ENCODE assay signal across 1 cellular context in the genomic region with DNA sequence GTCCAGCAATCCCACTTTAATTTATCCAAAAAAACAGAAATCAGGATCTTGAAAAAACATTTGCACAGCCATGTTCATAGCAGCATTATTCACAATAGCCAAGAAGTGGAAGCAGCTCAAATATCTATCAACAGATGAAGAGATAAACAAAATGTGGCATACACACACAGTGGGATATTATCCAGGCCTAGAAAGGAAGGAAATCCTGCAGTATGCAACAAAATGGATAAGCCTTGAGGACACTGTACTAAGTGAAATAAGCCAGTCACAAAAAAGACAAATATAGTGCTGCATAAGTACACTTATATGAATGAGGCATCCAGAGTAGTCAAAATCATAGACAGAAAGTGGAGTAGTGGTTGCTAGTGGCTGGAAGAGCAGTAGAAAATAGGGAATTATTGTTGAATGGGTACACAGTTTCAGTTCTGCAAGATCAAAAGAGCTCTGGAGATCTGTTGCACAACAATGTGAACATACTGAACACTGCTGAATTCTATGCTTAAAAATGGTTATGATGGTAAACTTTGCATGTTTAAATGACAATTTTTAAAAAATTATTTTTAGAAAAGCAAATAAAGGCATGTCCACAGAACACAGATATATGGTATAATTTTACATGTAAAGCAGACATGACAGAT.
TF ChIP-seq lines count a peak whose summit lies in the region.

No MANE protein-coding gene starts in this region.

TF ChIP-seq in HepG2, 621 proteins besides CTCF, POLR2A, EP300 and RAD21 (continued from another document):
- TF ChIP-seq, protein P1, sequence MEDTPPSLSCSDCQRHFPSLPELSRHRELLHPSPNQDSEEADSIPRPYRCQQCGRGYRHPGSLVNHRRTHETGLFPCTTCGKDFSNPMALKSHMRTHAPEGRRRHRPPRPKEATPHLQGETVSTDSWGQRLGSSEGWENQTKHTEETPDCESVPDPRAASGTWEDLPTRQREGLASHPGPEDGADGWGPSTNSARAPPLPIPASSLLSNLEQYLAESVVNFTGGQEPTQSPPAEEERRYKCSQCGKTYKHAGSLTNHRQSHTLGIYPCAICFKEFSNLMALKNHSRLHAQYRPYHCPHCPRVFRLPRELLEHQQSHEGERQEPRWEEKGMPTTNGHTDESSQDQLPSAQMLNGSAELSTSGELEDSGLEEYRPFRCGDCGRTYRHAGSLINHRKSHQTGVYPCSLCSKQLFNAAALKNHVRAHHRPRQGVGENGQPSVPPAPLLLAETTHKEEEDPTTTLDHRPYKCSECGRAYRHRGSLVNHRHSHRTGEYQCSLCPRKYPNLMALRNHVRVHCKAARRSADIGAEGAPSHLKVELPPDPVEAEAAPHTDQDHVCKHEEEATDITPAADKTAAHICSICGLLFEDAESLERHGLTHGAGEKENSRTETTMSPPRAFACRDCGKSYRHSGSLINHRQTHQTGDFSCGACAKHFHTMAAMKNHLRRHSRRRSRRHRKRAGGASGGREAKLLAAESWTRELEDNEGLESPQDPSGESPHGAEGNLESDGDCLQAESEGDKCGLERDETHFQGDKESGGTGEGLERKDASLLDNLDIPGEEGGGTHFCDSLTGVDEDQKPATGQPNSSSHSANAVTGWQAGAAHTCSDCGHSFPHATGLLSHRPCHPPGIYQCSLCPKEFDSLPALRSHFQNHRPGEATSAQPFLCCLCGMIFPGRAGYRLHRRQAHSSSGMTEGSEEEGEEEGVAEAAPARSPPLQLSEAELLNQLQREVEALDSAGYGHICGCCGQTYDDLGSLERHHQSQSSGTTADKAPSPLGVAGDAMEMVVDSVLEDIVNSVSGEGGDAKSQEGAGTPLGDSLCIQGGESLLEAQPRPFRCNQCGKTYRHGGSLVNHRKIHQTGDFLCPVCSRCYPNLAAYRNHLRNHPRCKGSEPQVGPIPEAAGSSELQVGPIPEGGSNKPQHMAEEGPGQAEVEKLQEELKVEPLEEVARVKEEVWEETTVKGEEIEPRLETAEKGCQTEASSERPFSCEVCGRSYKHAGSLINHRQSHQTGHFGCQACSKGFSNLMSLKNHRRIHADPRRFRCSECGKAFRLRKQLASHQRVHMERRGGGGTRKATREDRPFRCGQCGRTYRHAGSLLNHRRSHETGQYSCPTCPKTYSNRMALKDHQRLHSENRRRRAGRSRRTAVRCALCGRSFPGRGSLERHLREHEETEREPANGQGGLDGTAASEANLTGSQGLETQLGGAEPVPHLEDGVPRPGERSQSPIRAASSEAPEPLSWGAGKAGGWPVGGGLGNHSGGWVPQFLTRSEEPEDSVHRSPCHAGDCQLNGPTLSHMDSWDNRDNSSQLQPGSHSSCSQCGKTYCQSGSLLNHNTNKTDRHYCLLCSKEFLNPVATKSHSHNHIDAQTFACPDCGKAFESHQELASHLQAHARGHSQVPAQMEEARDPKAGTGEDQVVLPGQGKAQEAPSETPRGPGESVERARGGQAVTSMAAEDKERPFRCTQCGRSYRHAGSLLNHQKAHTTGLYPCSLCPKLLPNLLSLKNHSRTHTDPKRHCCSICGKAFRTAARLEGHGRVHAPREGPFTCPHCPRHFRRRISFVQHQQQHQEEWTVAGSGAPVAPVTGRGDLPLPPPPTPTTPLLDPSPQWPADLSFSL (CRISPR knock-in tag; IDR thresholded peaks at IDR 0.05) = no peak
- 0 out of 2 replicates have a peak, but pooled peaks have one; percentile 14 for TF ChIP-seq CEBPG (CRISPR knock-in tag; IDR thresholded peaks at IDR 0.05)
- TF ChIP-seq FOXP1 (IDR thresholded peaks at IDR 0.05) = no peak
- TF ChIP-seq FOXP1 (CRISPR knock-in tag; IDR thresholded peaks at IDR 0.05) = no peak
- no peak for TF ChIP-seq SMAD9 (CRISPR knock-in tag; IDR thresholded peaks at IDR 0.05)
- TF ChIP-seq ZNF629 (CRISPR knock-in tag; conservative IDR thresholded peaks at IDR 0.05) = peak; percentile 25; the same call in 1 of the 2 replicates
- TF ChIP-seq, protein P2, sequence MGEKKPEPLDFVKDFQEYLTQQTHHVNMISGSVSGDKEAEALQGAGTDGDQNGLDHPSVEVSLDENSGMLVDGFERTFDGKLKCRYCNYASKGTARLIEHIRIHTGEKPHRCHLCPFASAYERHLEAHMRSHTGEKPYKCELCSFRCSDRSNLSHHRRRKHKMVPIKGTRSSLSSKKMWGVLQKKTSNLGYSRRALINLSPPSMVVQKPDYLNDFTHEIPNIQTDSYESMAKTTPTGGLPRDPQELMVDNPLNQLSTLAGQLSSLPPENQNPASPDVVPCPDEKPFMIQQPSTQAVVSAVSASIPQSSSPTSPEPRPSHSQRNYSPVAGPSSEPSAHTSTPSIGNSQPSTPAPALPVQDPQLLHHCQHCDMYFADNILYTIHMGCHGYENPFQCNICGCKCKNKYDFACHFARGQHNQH (CRISPR knock-in tag; IDR thresholded peaks at IDR 0.05) = no peak
- no peak for TF ChIP-seq TEAD3 (CRISPR knock-in tag; optimal IDR thresholded peaks at IDR 0.05; ENCODE audit: borderline replicate concordance)
- TF ChIP-seq ZFP62 (CRISPR knock-in tag; IDR thresholded peaks at IDR 0.05) = no peak
- TF ChIP-seq, protein P3, sequence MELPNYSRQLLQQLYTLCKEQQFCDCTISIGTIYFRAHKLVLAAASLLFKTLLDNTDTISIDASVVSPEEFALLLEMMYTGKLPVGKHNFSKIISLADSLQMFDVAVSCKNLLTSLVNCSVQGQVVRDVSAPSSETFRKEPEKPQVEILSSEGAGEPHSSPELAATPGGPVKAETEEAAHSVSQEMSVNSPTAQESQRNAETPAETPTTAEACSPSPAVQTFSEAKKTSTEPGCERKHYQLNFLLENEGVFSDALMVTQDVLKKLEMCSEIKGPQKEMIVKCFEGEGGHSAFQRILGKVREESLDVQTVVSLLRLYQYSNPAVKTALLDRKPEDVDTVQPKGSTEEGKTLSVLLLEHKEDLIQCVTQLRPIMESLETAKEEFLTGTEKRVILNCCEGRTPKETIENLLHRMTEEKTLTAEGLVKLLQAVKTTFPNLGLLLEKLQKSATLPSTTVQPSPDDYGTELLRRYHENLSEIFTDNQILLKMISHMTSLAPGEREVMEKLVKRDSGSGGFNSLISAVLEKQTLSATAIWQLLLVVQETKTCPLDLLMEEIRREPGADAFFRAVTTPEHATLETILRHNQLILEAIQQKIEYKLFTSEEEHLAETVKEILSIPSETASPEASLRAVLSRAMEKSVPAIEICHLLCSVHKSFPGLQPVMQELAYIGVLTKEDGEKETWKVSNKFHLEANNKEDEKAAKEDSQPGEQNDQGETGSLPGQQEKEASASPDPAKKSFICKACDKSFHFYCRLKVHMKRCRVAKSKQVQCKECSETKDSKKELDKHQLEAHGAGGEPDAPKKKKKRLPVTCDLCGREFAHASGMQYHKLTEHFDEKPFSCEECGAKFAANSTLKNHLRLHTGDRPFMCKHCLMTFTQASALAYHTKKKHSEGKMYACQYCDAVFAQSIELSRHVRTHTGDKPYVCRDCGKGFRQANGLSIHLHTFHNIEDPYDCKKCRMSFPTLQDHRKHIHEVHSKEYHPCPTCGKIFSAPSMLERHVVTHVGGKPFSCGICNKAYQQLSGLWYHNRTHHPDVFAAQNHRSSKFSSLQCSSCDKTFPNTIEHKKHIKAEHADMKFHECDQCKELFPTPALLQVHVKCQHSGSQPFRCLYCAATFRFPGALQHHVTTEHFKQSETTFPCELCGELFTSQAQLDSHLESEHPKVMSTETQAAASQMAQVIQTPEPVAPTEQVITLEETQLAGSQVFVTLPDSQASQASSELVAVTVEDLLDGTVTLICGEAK (IDR thresholded peaks at IDR 0.05) = no peak
- TF ChIP-seq, protein P3 (CRISPR knock-in tag; IDR thresholded peaks at IDR 0.05) = no peak
- TF ChIP-seq ZBTB1 (CRISPR knock-in tag; IDR thresholded peaks at IDR 0.05; ENCODE audit: borderline replicate concordance) = no peak
- TF ChIP-seq NFYC (CRISPR knock-in tag; IDR thresholded peaks at IDR 0.05) = no peak
- no peak for TF ChIP-seq YY1 (IDR thresholded peaks at IDR 0.05; ENCODE audit: insufficient read depth, insufficient replicate concordance, low read depth, low read length)
- no peak for TF ChIP-seq ZNF143 (CRISPR knock-in tag; IDR thresholded peaks at IDR 0.05)
- TF ChIP-seq CEBPB (IDR thresholded peaks at IDR 0.05; ENCODE audit: borderline replicate concordance, low read depth, low read length) = peak; percentile 49; the same call in 1 of the 2 replicates
- TF ChIP-seq FOXO1 (CRISPR knock-in tag; IDR thresholded peaks at IDR 0.05) = no peak
- TF ChIP-seq NPAS2 (CRISPR knock-in tag; IDR thresholded peaks at IDR 0.05; ENCODE audit: borderline replicate concordance) = no peak
TF ChIP-seq in HepG2: peak in this region for 3.
